Comparison of ENCODE assay signal across 8 cellular contexts in the genomic region with DNA sequence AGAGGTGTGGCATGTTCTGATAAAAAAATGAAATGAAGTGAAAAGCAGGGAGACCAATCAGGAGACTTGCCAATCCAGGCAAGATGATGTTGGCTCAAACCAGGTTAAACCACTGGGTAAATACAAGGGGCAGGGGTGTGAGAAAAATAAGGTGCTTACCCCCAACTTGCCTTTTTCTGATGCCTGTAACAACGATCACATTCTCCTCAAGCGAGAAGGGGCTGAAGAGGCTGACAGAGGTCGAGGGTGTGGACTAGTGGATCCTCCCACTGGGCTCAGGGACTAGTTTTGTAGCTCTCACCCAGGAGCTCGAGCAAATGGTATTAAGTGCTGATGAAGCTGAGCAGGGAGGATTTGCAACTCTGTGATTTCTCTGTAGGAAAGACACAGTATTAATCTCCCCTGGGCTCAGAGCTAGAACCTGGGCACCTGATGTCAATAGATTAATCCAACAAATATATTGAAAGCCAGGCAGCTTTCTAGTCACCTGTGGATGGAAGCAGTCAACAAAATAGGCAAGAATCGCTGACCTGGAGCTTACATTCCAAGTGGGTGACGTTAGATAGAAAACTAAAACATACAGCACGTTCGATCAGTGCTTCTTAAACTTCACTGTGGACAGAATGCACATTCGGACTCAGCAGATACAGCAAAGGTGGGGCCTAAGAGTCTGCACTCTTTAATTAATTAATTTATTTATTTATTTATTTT. TPM values are rescaled to one million over a fixed set of nuclear protein-coding genes. Genes with fewer than 3 reads are reported as not detected.
A peak's percentile ranks its signal among the peaks of the same experiment; 100 is the strongest.
DNase-seq lines count a peak whose midpoint lies in the region; ATAC-seq and TF ChIP-seq lines count a peak whose summit lies in the region.

No MANE protein-coding gene starts in this region.

- no peak overlapping the region for H3K4me3 ChIP-seq in muscle layer of colon (ENCODE audit: low read depth in 1 of 2, low read length in 2 of 2)

- no peaks in the 10 kb centered on the region for H3K36me3 ChIP-seq in muscle layer of colon (ENCODE audit: insufficient read depth, low read length)

- no peaks in the 10 kb centered on the region for H3K4me1 ChIP-seq in muscle layer of colon (ENCODE audit: insufficient read depth, low read length)

- H3K27me3 ChIP-seq in muscle layer of colon (ENCODE audit: control insufficient read depth in 1 of 2, insufficient read depth in 2 of 2, low read length in 2 of 2), result no peaks in the 10 kb centered on the region

- no peak for ATAC-seq in HG02870 (IDR thresholded peaks at IDR 0.05; ENCODE audit: unreplicated experiment)
- no peak for ATAC-seq in left colon

- intact Hi-C loops in left colon (cut with DNase I, micrococcal nuclease), result no loop called here

- DNase-seq in HCEC 1CT (peak; percentile 42), left colon (no peak), occipital lobe (lab: John Stamatoyannopoulos, UW) (no peak)
- no peak for DNase-seq in activated effector memory CD4-positive, alpha-beta T cell treated with anti-CD3 and anti-CD28 coated beads, Interleukin-2, amount 50 U/mL, for 16 hours

- H3K9me3 ChIP-seq in muscle layer of colon (ENCODE audit: low read length), result no peaks in the 10 kb centered on the region

- H3K27ac ChIP-seq in 22Rv1 (peak overlapping the region; percentile 86), angular gyrus (ENCODE audit: low read depth, low read length) (peak overlapping the region; percentile 48), muscle layer of colon (ENCODE audit: low read depth, low read length) (peak overlapping the region; percentile 35)

- H3K9ac ChIP-seq in muscle layer of colon (ENCODE audit: low read length), result no peak overlapping the region

- TF ChIP-seq CTCF in 22Rv1 (IDR thresholded peaks at IDR 0.05), result no peak

RNA-seq across cellular contexts. Expression of gene EAPP, which starts 15.2 kb away (rescaled TPM):
- total RNA-seq in left colon, result 10 to 100 TPM; 51.5 to 59.7 TPM
- total RNA-seq in occipital lobe, result 75.0 TPM

Comparison
In these comparisons a context has a peak if more than half of its experiments do, and no peak if none do; other contexts are left out.
1. H3K27ac ChIP-seq: peak in every context shown above with its lines; median percentile 86 in 22Rv1; 48 in angular gyrus; 35 in muscle layer of colon.